1 cellular context compared by ENCODE assay signal in genomic region chr4:2103843-2104547, GRCh38.
TF ChIP-seq lines count a peak whose summit lies in the region.

No MANE protein-coding gene starts in this region.

TF ChIP-seq in GM12878, 131 proteins besides CTCF, POLR2A, EP300 and RAD21:
- TF ChIP-seq ZBTB4 (CRISPR knock-in tag; IDR thresholded peaks at IDR 0.05) = no peak
- peak; percentile 73 for TF ChIP-seq RUNX3 (IDR thresholded peaks at IDR 0.05; ENCODE audit: low read length)
- no peak for TF ChIP-seq MYB (IDR thresholded peaks at IDR 0.05; ENCODE audit: borderline replicate concordance, low read depth, low read length)
- TF ChIP-seq ATF7 (IDR thresholded peaks at IDR 0.05; ENCODE audit: low read depth) = peak; percentile 40; the same call in 1 of the 2 replicates
- peak; percentile 70 for TF ChIP-seq MTA2 (IDR thresholded peaks at IDR 0.05; ENCODE audit: low read depth)
- TF ChIP-seq RELB (IDR thresholded peaks at IDR 0.05; ENCODE audit: low read depth) = 0 out of 2 replicates have a peak, but pooled peaks have one; percentile 22
- peak; percentile 34; the same call in 1 of the 2 replicates for TF ChIP-seq BCL11A (IDR thresholded peaks at IDR 0.05; ENCODE audit: low read depth, low read length)
- TF ChIP-seq SPI1 (IDR thresholded peaks at IDR 0.05; ENCODE audit: borderline replicate concordance, insufficient read depth, low read depth, low read length) = peak; percentile 84
- peak; percentile 47; the same call in 1 of the 2 replicates for TF ChIP-seq DPF2 (IDR thresholded peaks at IDR 0.05)
- TF ChIP-seq JUNB (IDR thresholded peaks at IDR 0.05) = peak; percentile 47
- TF ChIP-seq ETV6 (conservative IDR thresholded peaks at IDR 0.05 in 1 of 2, IDR thresholded peaks at IDR 0.05 in 1 of 2; ENCODE audit: borderline replicate concordance in 1 of 2, low read depth in 1 of 2) = no peak
- peak; percentile 19; the same call in 1 of the 2 replicates for TF ChIP-seq NBN (IDR thresholded peaks at IDR 0.05)
- TF ChIP-seq, protein P1, sequence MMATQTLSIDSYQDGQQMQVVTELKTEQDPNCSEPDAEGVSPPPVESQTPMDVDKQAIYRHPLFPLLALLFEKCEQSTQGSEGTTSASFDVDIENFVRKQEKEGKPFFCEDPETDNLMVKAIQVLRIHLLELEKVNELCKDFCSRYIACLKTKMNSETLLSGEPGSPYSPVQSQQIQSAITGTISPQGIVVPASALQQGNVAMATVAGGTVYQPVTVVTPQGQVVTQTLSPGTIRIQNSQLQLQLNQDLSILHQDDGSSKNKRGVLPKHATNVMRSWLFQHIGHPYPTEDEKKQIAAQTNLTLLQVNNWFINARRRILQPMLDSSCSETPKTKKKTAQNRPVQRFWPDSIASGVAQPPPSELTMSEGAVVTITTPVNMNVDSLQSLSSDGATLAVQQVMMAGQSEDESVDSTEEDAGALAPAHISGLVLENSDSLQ (IDR thresholded peaks at IDR 0.05) = 0 out of 2 replicates have a peak, but pooled peaks have one; percentile 19
- TF ChIP-seq ZNF384 (IDR thresholded peaks at IDR 0.05; ENCODE audit: borderline replicate concordance, low read depth, low read length) = no peak
- peak; percentile 39; the same call in 1 of the 2 replicates for TF ChIP-seq IRF4 (IDR thresholded peaks at IDR 0.05; ENCODE audit: low read depth, low read length)
- TF ChIP-seq IKZF2 (IDR thresholded peaks at IDR 0.05) = peak in 1 of 2 experiments; percentile 58; a peak in 1 of 4 replicates
- TF ChIP-seq SKIL (IDR thresholded peaks at IDR 0.05; ENCODE audit: low read depth, poor library complexity, severe bottlenecking) = peak; percentile 13
TF ChIP-seq in GM12878: peak in this region for 13.
